13 cellular contexts compared by ENCODE assay signal in the genomic region with DNA sequence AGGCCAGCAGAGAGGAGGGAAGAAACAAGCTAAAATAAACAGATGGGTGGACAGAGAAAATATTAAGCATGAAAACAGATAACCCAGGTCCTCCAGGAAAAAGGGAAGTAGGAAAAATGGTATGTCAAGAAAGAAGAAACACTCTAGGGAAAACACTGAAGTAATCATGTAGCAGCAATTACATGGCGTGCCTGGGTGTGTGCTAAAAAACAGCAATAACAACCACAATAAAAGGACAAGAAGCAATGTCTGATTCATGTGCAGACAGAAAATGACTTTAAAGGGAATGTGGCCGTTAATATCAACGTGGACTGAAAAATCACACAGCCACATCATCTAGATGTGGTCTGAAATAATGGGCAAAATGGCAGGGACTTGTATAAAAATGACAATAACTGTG.
A peak's percentile ranks its signal among the peaks of the same experiment; 100 is the strongest.
DNase-seq lines count a peak whose midpoint lies in the region; ATAC-seq and TF ChIP-seq lines count a peak whose summit lies in the region.
"Had no signal": no experiment of that assay in that cellular context is flagged by ENCODE, and none has a peak within 500 bp of the region (broad histone marks: within the 10 kb centered on the region; RNA-seq: fewer than 3 reads in every experiment).

No MANE protein-coding gene starts in this region.

- H3K23ac ChIP-seq in neuronal stem cell (ENCODE audit: low read depth, low read length, poor library complexity), result no peak overlapping the region

- H4K91ac ChIP-seq in neuronal stem cell (ENCODE audit: low read depth, low read length, poor library complexity), result no peak overlapping the region

- no peak overlapping the region for H3K4ac ChIP-seq in neuronal stem cell (ENCODE audit: low read length)

- no peak for ATAC-seq in HG03378 (IDR thresholded peaks at IDR 0.05; ENCODE audit: unreplicated experiment)
- ATAC-seq: A549 had no signal

- H2AFZ ChIP-seq in hepatocyte (no peak overlapping the region), neuronal stem cell (ENCODE audit: low read length) (peak overlapping the region; percentile 2)
- H2AFZ ChIP-seq: GM23248 had no signal

- WGBS in hepatocyte (ENCODE audit: low lambda C conversion rate, missing lambda C conversion rate), result 80% methylated on average over 3 of the region's 3 CpGs
- no CpG with 5 or more reads among the region's 3 CpGs for WGBS in neuronal stem cell (ENCODE audit: extremely low coverage in 2 of 2, insufficient read length in 2 of 2, insufficient replicate concordance in 1 of 2), 2 donors

- no peak overlapping the region for H2BK5ac ChIP-seq in neuronal stem cell (ENCODE audit: low read length)

- H3K4me2 ChIP-seq in hepatocyte (peak overlapping the region; percentile 17), neuronal stem cell (ENCODE audit: insufficient read depth, low read length, poor library complexity, severe bottlenecking) (no peak overlapping the region)
- H3K4me2 ChIP-seq: A549 had no signal

- H3K9me3 ChIP-seq in hepatocyte (ENCODE audit: low read depth) (no peaks in the 10 kb centered on the region), neuronal stem cell (replicated peaks in 1 of 2; ENCODE audit: control insufficient read depth in 2 of 2, insufficient read depth in 1 of 2, low read depth in 1 of 2, low read length in 2 of 2) (no peaks in the 10 kb centered on the region), HAP-1 (no peaks in the 10 kb centered on the region)
- H3K9me3 ChIP-seq: A549, BE2C had no signal

- no peaks in the 10 kb centered on the region for H3K79me2 ChIP-seq in hepatocyte

- H3K4me3 ChIP-seq in NB4 (ENCODE audit: low read depth, low read length), result no peak overlapping the region
- H3K4me3 ChIP-seq in hepatocyte, result no peak overlapping the region
- H3K4me3 ChIP-seq in neuronal stem cell (ENCODE audit: low read length in 2 of 2), result no peak overlapping the region
- H3K4me3 ChIP-seq in HAP-1, result no peak overlapping the region
- H3K4me3 ChIP-seq: A549, GM12878, GM23248 had no signal

- no peaks in the 10 kb centered on the region for H4K20me1 ChIP-seq in hepatocyte (ENCODE audit: insufficient read depth, poor library complexity, severe bottlenecking)

- peak; percentile 3 for DNase-seq in NB4 (ENCODE audit: low read depth)
- DNase-seq in hepatocyte (ENCODE audit: low spot score), result no peak
- no peak for DNase-seq in neuronal stem cell (ENCODE audit: low spot score)
- DNase-seq in stimulated activated CD4-positive, alpha-beta T cell treated with anti-CD3 and anti-CD28 coated beads, Interleukin-2, amount 100 ng/mL, for 48 hours, result no peak
- DNase-seq in HAP-1 (ENCODE audit: low spot score in 2 of 2), result no peak
- DNase-seq: BE2C; CD4-positive, alpha-beta memory T cell; DMS79; GM23248 had no signal

- H3K4me1 ChIP-seq in hepatocyte (ENCODE audit: insufficient read depth), result peaks cover 9% of the 10 kb centered on the region
- peaks cover 2 to 6% of the 10 kb centered on the region in 2 donors for H3K4me1 ChIP-seq in neuronal stem cell (ENCODE audit: control insufficient read depth in 2 of 2, insufficient read depth in 1 of 2, low read depth in 1 of 2, low read length in 2 of 2)
- H3K4me1 ChIP-seq in HAP-1, result peaks cover 6% of the 10 kb centered on the region; the same call in 1 of the 2 replicates

- no peak overlapping the region for H3K9ac ChIP-seq in neuronal stem cell (ENCODE audit: low read depth, low read length, poor library complexity)
- H3K9ac ChIP-seq: GM23248 had no signal

- H3K79me1 ChIP-seq in neuronal stem cell (ENCODE audit: low read depth, low read length), result no peaks in the 10 kb centered on the region

- H2AK5ac ChIP-seq in neuronal stem cell (ENCODE audit: low read depth, low read length), result no peak overlapping the region

- TF ChIP-seq POLR2A in NB4 (IDR thresholded peaks at IDR 0.05; ENCODE audit: extremely low read depth, insufficient read length), result no peak

- H2BK120ac ChIP-seq in neuronal stem cell (ENCODE audit: low read depth, low read length), result no peak overlapping the region

- in situ Hi-C loops in HAP-1 (cut with MboI; ENCODE audit: low sequenced_read_pairs), result no loop called here

- no peak overlapping the region for H3K27ac ChIP-seq in hepatocyte
- no peak overlapping the region for H3K27ac ChIP-seq in neuronal stem cell (replicated peaks; ENCODE audit: low read length)
- H3K27ac ChIP-seq: A549, C4-2B, GM23248 had no signal

- no peak overlapping the region for H3K14ac ChIP-seq in neuronal stem cell (ENCODE audit: low read length)

- no peaks in the 10 kb centered on the region for H3K9me2 ChIP-seq in hepatocyte (replicated peaks; ENCODE audit: insufficient read depth)

- H3K36me3 ChIP-seq in hepatocyte (replicated peaks; ENCODE audit: insufficient read depth, low read depth) (no peaks in the 10 kb centered on the region), neuronal stem cell (replicated peaks in 1 of 2; ENCODE audit: control insufficient read depth in 2 of 2, insufficient read depth in 2 of 2, low read length in 2 of 2) (no peaks in the 10 kb centered on the region), HAP-1 (replicated peaks) (no peaks in the 10 kb centered on the region)
- H3K36me3 ChIP-seq: BE2C had no signal

- no peak overlapping the region for H2BK15ac ChIP-seq in neuronal stem cell (ENCODE audit: low read length)

- TF ChIP-seq CTCF in NB4 (IDR thresholded peaks at IDR 0.05; ENCODE audit: low read depth, low read length) (no peak), hepatocyte (IDR thresholded peaks at IDR 0.05; ENCODE audit: poor library complexity) (no peak)

- H2BK12ac ChIP-seq in neuronal stem cell (ENCODE audit: low read length), result no peak overlapping the region

- H3K27me3 ChIP-seq in hepatocyte (no peaks in the 10 kb centered on the region), neuronal stem cell (ENCODE audit: control insufficient read depth in 3 of 3, insufficient read depth in 3 of 3, low read depth in 1 of 3, low read length in 3 of 3) (no peaks in the 10 kb centered on the region), HAP-1 (ENCODE audit: low read depth) (peaks cover 4% of the 10 kb centered on the region)
- H3K27me3 ChIP-seq: BE2C had no signal

- no peak overlapping the region for H3K18ac ChIP-seq in neuronal stem cell (ENCODE audit: low read length)

- H4K8ac ChIP-seq in neuronal stem cell (ENCODE audit: low read depth, low read length), result no peak overlapping the region
